8 cellular contexts compared by ENCODE assay signal in the genomic region with DNA sequence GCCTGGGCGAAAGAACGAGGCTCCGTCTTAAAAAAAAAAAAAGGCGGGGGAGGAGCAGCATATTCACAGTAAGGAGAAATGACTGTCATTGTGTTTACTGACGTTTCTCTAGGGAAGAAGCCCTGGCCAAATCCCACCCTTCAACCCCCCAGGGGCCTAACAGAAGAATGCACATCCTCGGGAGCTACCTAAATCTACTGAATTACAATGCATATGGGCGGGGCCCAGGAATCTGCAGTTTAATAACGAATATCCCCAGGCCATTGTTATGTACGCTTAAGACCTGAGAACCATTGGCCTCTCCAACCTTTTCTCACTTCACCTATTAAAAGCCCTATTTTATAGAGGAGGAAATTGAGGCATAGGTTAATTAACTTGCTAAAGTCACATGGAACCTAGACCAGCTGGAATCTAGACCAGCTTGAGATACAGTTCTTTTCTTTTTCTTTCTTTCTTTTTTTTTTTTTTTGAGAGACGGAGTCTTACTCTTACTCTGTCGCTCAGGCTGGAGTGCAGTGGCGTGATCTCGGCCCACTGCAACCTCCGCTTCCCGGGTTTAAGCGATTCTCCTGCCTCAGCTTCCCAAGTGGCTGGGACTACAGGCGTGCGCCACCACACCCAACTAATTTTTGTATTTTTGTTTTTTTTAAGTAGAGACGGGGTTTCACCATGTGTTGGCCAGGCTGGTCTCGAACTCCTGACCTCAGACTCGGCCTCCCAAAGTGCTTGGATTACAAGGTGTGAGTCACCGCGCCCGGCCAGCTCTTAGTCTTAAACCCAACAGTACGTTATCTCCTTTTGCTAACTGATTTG. TPM values are rescaled to one million over a fixed set of nuclear protein-coding genes. Genes with fewer than 3 reads are reported as not detected.
A peak's percentile ranks its signal among the peaks of the same experiment; 100 is the strongest.
DNase-seq lines count a peak whose midpoint lies in the region; ATAC-seq, FAIRE-seq and TF ChIP-seq lines count a peak whose summit lies in the region.

No MANE protein-coding gene starts in this region.

- H3K4me3 Mint-ChIP-seq in brain, result peak overlapping the region; percentile 97 to 99 (median 97)

- 89 to 90% (median 89%) methylated on average over 25 of the region's 25 CpGs for whole genome bisulfite sequencing in adrenal gland, 4 donors

- H3K4me1 ChIP-seq in left ventricle myocardium inferior, result peaks cover 39% of the 10 kb centered on the region
- H3K4me1 ChIP-seq in muscle layer of colon (ENCODE audit: insufficient read depth, low read length), result no peaks in the 10 kb centered on the region
- H3K4me1 ChIP-seq in vagina, result peaks cover 25% of the 10 kb centered on the region
- H3K4me1 ChIP-seq in adrenal gland (replicated peaks in 1 of 2), result peaks cover 0 to 15% of the 10 kb centered on the region in 2 donors

- H3K36me3 ChIP-seq in left ventricle myocardium inferior (peaks cover 25% of the 10 kb centered on the region), muscle layer of colon (ENCODE audit: insufficient read depth, low read length) (peaks cover 12% of the 10 kb centered on the region), vagina (peaks cover 0 to 4% of the 10 kb centered on the region in 2 donors), adrenal gland (replicated peaks in 1 of 2) (peaks cover 0 to 16% of the 10 kb centered on the region in 2 donors)

- H3K27ac ChIP-seq in left ventricle myocardium inferior (replicated peaks) (peak overlapping the region; percentile 96), muscle layer of colon (ENCODE audit: low read depth, low read length) (peak overlapping the region; percentile 55), vagina (no peak overlapping the region), adrenal gland (peak overlapping the region in 2 of 5 donors; percentile 82 to 96)

- TF ChIP-seq CTCF in left ventricle myocardium inferior (IDR thresholded peaks at IDR 0.05; ENCODE audit: borderline replicate concordance) (no peak), brain (conservative IDR thresholded peaks at IDR 0.05) (no peak), vagina (IDR thresholded peaks at IDR 0.05) (no peak), adrenal gland (IDR thresholded peaks at IDR 0.05) (no peak)

- H3K27me3 ChIP-seq in left ventricle myocardium inferior (ENCODE audit: low read depth) (no peaks in the 10 kb centered on the region), muscle layer of colon (ENCODE audit: control insufficient read depth in 1 of 2, insufficient read depth in 2 of 2, low read length in 2 of 2) (no peaks in the 10 kb centered on the region), vagina (no peaks in the 10 kb centered on the region), adrenal gland (no peaks in the 10 kb centered on the region)

- no peak for FAIRE-seq in RCC 7860 (lab: Jason Lieb, UNC)

- H3K9me3 ChIP-seq in left ventricle myocardium inferior (replicated peaks), result no peaks in the 10 kb centered on the region
- no peaks in the 10 kb centered on the region for H3K9me3 ChIP-seq in muscle layer of colon (ENCODE audit: low read length)
- H3K9me3 ChIP-seq in vagina, result no peaks in the 10 kb centered on the region
- no peaks in the 10 kb centered on the region for H3K9me3 ChIP-seq in adrenal gland (replicated peaks in 1 of 3)

- no peak for DNase-seq in left ventricle myocardium inferior
- DNase-seq in left cardiac atrium, result no peak
- DNase-seq in vagina (ENCODE audit: extremely low spot score in 2 of 2), result no peak
- DNase-seq in RCC 7860 (ENCODE audit: low spot score), result no peak
- DNase-seq in adrenal gland, result no peak

- peaks cover 26% of the 10 kb centered on the region for H3K36me3 Mint-ChIP-seq in brain

- peak overlapping the region; percentile 90 for H3K4me3 ChIP-seq in left ventricle myocardium inferior
- H3K4me3 ChIP-seq in muscle layer of colon (ENCODE audit: low read depth in 1 of 2, low read length in 2 of 2), result peak overlapping the region in 1 of 2 donors; percentile 93
- H3K4me3 ChIP-seq in vagina, result peak overlapping the region; percentile 91 to 97
- H3K4me3 ChIP-seq in adrenal gland, result peak overlapping the region in 1 of 4 donors; percentile 99

- no peak overlapping the region for H3K9ac ChIP-seq in muscle layer of colon (ENCODE audit: low read length)

- peaks cover 29% of the 10 kb centered on the region for H3K4me1 Mint-ChIP-seq in brain

- peaks cover 12% of the 10 kb centered on the region for H3K27me3 Mint-ChIP-seq in brain

- peak overlapping the region; percentile 90 to 96 (median 95) for H3K27ac Mint-ChIP-seq in brain

- peaks cover 0 to 8% (median 0%) of the 10 kb centered on the region in 5 experiments for H3K9me3 Mint-ChIP-seq in brain

- no peak for TF ChIP-seq POLR2A in vagina (IDR thresholded peaks at IDR 0.05)
- TF ChIP-seq POLR2A in adrenal gland (IDR thresholded peaks at IDR 0.05), result no peak

- intact Hi-C loops in left ventricle myocardium inferior (cut with micrococcal nuclease), result no loop called here
- intact Hi-C loops in left cardiac atrium (cut with DNase I), result no loop called here
- intact Hi-C loops in vagina (cut with DNase I), result no loop called here
- intact Hi-C loops in adrenal gland (cut with DNase I), result loop anchor here in 1 of 2 donors (10.0 kb wide), 1 partner anchor 114 kb away; no protein-coding TSS in a partner anchor

- ATAC-seq in left cardiac atrium, result no peak
- no peak for ATAC-seq in HG03039 (IDR thresholded peaks at IDR 0.05; ENCODE audit: unreplicated experiment)

RNA-seq across cellular contexts. Expression of gene RIF1, which starts 0.7 kb away (rescaled TPM):
- 13.9 TPM for total RNA-seq in left ventricle myocardium inferior
- total RNA-seq in left cardiac atrium, result 10 to 100 TPM; 17.3 to 19.4 TPM
- 3.3 TPM for polyA plus RNA-seq in brain (ENCODE audit: insufficient read depth, low read depth, low replicate concordance)
- 31.7 TPM for total RNA-seq in vagina
- total RNA-seq in adrenal gland, result 10 to 100 TPM; 11.0 to 35.4 (median 28.2) TPM
- polyA plus RNA-seq in adrenal gland, result 10 to 100 TPM in 1 of 3 donors, 1 to 10 TPM in 2; 4.0 to 12.3 (median 5.5) TPM

RNA-seq across cellular contexts. Expression of gene TNFAIP6, which starts 51.6 kb away (rescaled TPM):
- total RNA-seq in left ventricle myocardium inferior (2.9 TPM), left cardiac atrium (1 to 10 TPM; 5.1 to 7.6 TPM), vagina (2.0 TPM), adrenal gland (under 1 TPM in 5 of 8 donors, not detected in 3; 0.23 to 0.95 (median 0.27) TPM)
- polyA plus RNA-seq in brain (ENCODE audit: insufficient read depth, low read depth, low replicate concordance) (0.85 TPM), adrenal gland (1 to 10 TPM in 1 of 3 donors, under 1 TPM in 2; 0.20 to 1.3 (median 0.24) TPM)
